In the genomic region with DNA sequence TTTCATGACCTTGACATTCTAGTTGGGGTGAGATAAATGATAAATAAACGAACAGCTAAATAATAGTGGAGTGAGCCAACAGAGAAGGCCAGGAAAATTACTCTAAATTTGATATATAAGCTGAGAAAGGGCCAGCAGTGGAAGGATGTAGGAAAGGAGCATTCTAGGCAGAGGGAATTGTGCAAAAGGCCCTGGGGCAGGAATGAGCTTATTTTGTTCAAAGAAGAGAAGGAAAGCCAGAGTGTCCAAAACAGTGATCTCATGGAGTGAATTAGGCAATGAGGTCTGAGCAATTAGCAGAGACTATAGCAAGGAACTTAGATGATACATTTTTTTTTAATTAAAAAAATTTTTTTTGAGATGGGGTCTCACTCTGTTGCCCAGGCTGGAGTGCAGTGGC, we compare ENCODE assay signal across 9 cellular contexts. TPM values are rescaled to one million over a fixed set of nuclear protein-coding genes. Genes with fewer than 3 reads are reported as not detected.
"Had no signal": no experiment of that assay in that cellular context is flagged by ENCODE, and none has a peak within 500 bp of the region (broad histone marks: within the 10 kb centered on the region; RNA-seq: fewer than 3 reads in every experiment).

No MANE protein-coding gene starts in this region.

- FAIRE-seq: H1, H54, HepG2 had no signal

- H3K27ac ChIP-seq: HL-60 had no signal

- H3K9me3 Mint-ChIP-seq: H9 had no signal

- H3K4me1 Mint-ChIP-seq: IgD-negative memory B cell had no signal

- H3K4me3 ChIP-seq: GM23338 had no signal

- DNase-seq: H9, HCEC 1CT had no signal

- ATAC-seq: GM23338, HepG2 had no signal

- H3K4me3 Mint-ChIP-seq: GM23338, H9, IgD-negative memory B cell had no signal

- H3K27me3 Mint-ChIP-seq: IgD-negative memory B cell had no signal

- H3K27ac Mint-ChIP-seq: GM23338, IgD-negative memory B cell had no signal

RNA-seq across cellular contexts. Expression of a gene that starts 43.3 kb away (rescaled TPM):
- total RNA-seq: GM23338, H9, HepG2, HT1080 had no signal
